ENCODE assay signal across 8 cellular contexts in genomic region chr2:231706731-231707624, GRCh38. TPM values are rescaled to one million over a fixed set of nuclear protein-coding genes. Genes with fewer than 3 reads are reported as not detected.
DNase-seq lines count a peak whose midpoint lies in the region; ATAC-seq and TF ChIP-seq lines count a peak whose summit lies in the region.

No MANE protein-coding gene starts in this region.

- peak overlapping the region; percentile 95 to 98 (median 97) for H3K4me3 Mint-ChIP-seq in CD4-positive, alpha-beta memory T cell
- H3K4me3 Mint-ChIP-seq in activated CD4-positive, alpha-beta memory T cell treated with anti-CD3 and anti-CD28 coated beads, Interleukin-2, amount 10 ng/mL, durations not matched to agents 7 days and 5 days = peak overlapping the region; percentile 91

- POLR2A ChIA-PET in CD4-positive, alpha-beta memory T cell (lab: Charles Lee; ENCODE audit: partially characterized antibody) = interaction anchor here (0.7 to 11.2 kb wide), 24 partner anchors 8 to 842 kb away, joined by 3 to 265 read pairs (median 6); partner anchors contain the start of genes NCL and PDE6D
- POLR2A ChIA-PET in activated CD4-positive, alpha-beta memory T cell treated with anti-CD3 and anti-CD28 coated beads, Interleukin-2, amount 10 ng/mL, durations not matched to agents 7 days and 5 days (lab: Charles Lee) = interaction anchor here (0.5 to 6.3 kb wide), 20 partner anchors 8 to 821 kb away, joined by 3 to 141 read pairs (median 4); partner anchors contain the start of genes COPS7B, NCL and PDE6D

- no peaks in the 10 kb centered on the region for H3K9me3 ChIP-seq in CD4-positive, alpha-beta memory T cell (ENCODE audit: control insufficient read depth in 1 of 2, low read length in 2 of 2)
- H3K9me3 ChIP-seq in lower lobe of right lung = no peaks in the 10 kb centered on the region

- no peaks in the 10 kb centered on the region for H3K27me3 ChIP-seq in CD4-positive, alpha-beta memory T cell (ENCODE audit: insufficient read depth, low read length)
- H3K27me3 ChIP-seq in lower lobe of right lung (ENCODE audit: low read depth) = no peaks in the 10 kb centered on the region

- intact Hi-C loops in CD4-positive, alpha-beta memory T cell (cut with micrococcal nuclease) = loop anchor here (1.0 kb wide), 4 partner anchors 7 to 193 kb away; partner anchors contain the start of gene PDE6D
- intact Hi-C loops in lower lobe of right lung (cut with DNase I) = no loop called here

- DNase-seq in CD4-positive, alpha-beta memory T cell = peak; percentile 97 to 98 (median 98)
- peak; percentile 97 for DNase-seq in NCI-H774 (lab: John Stamatoyannopoulos, UW)
- DNase-seq in activated CD4-positive, alpha-beta memory T cell treated with anti-CD3 and anti-CD28 coated beads, Interleukin-2, amount 10 ng/mL, durations not matched to agents 7 days and 5 days = peak; percentile 97
- DNase-seq in ecto neural progenitor cell (ENCODE audit: low spot score) = peak; percentile 98
- peak; percentile 98 for DNase-seq in lower lobe of right lung
- DNase-seq in stimulated activated CD4-positive, alpha-beta T cell treated with anti-CD3 and anti-CD28 coated beads, TNF-alpha, amount 100 ng/mL, for 24 hours (ENCODE audit: low read depth in 3 of 3) = peak; percentile 95 to 97 (median 96)

- peaks cover 28% of the 10 kb centered on the region for H3K4me1 ChIP-seq in CD4-positive, alpha-beta memory T cell (ENCODE audit: insufficient read depth, low read length)
- peaks cover 23% of the 10 kb centered on the region for H3K4me1 ChIP-seq in lower lobe of right lung

- TF ChIP-seq CTCF in lower lobe of right lung (IDR thresholded peaks at IDR 0.05) = peak; percentile 85

- ATAC-seq in GM19397 (IDR thresholded peaks at IDR 0.05; ENCODE audit: unreplicated experiment) (peak; percentile 28), HG03571 (IDR thresholded peaks at IDR 0.05; ENCODE audit: unreplicated experiment) (peak; percentile 38), lower lobe of right lung (peak; percentile 75 to 78)

- H3K4me1 Mint-ChIP-seq in CD4-positive, alpha-beta memory T cell = peaks cover 10 to 54% (median 18%) of the 10 kb centered on the region in 4 donors
- H3K4me1 Mint-ChIP-seq in activated CD4-positive, alpha-beta memory T cell treated with anti-CD3 and anti-CD28 coated beads, Interleukin-2, amount 10 ng/mL, durations not matched to agents 7 days and 5 days = peaks cover 20% of the 10 kb centered on the region

- CTCF ChIA-PET in CD4-positive, alpha-beta memory T cell (lab: Charles Lee; ENCODE audit: partially characterized antibody) = interaction anchor here (0.9 to 9.9 kb wide), 18 partner anchors 8 to 105 kb away, joined by 3 to 109 read pairs (median 5); no protein-coding TSS in a partner anchor
- CTCF ChIA-PET in activated CD4-positive, alpha-beta memory T cell treated with anti-CD3 and anti-CD28 coated beads, Interleukin-2, amount 10 ng/mL, durations not matched to agents 7 days and 5 days (lab: Charles Lee) = interaction anchor here (0.7 to 12.1 kb wide), 22 partner anchors 8 to 243 kb away, joined by 3 to 125 read pairs (median 5); partner anchors contain the start of genes COPS7B, NCL and PDE6D

- peak overlapping the region; percentile 100 for H3K27ac ChIP-seq in CD4-positive, alpha-beta memory T cell (ENCODE audit: low read depth, low read length)
- H3K27ac ChIP-seq in lower lobe of right lung = peak overlapping the region; percentile 100

- H3K27ac Mint-ChIP-seq in CD4-positive, alpha-beta memory T cell = peak overlapping the region; percentile 100
- peak overlapping the region; percentile 100 for H3K27ac Mint-ChIP-seq in activated CD4-positive, alpha-beta memory T cell treated with anti-CD3 and anti-CD28 coated beads, Interleukin-2, amount 10 ng/mL, durations not matched to agents 7 days and 5 days

- peaks cover 12 to 35% of the 10 kb centered on the region in 2 donors for H3K36me3 Mint-ChIP-seq in CD4-positive, alpha-beta memory T cell
- peaks cover 39% of the 10 kb centered on the region for H3K36me3 Mint-ChIP-seq in activated CD4-positive, alpha-beta memory T cell treated with anti-CD3 and anti-CD28 coated beads, Interleukin-2, amount 10 ng/mL, durations not matched to agents 7 days and 5 days (ENCODE audit: low read depth)

- peaks cover 0 to 6% of the 10 kb centered on the region in 2 donors for H3K27me3 Mint-ChIP-seq in CD4-positive, alpha-beta memory T cell
- no peaks in the 10 kb centered on the region for H3K27me3 Mint-ChIP-seq in activated CD4-positive, alpha-beta memory T cell treated with anti-CD3 and anti-CD28 coated beads, Interleukin-2, amount 10 ng/mL, durations not matched to agents 7 days and 5 days

- peak overlapping the region; percentile 90 to 96 for H3K4me3 ChIP-seq in CD4-positive, alpha-beta memory T cell (ENCODE audit: low read length in 2 of 2)
- peak overlapping the region; percentile 99 for H3K4me3 ChIP-seq in lower lobe of right lung

- peaks cover 0 to 16% (median 0%) of the 10 kb centered on the region in 8 donors for H3K9me3 Mint-ChIP-seq in CD4-positive, alpha-beta memory T cell
- H3K9me3 Mint-ChIP-seq in activated CD4-positive, alpha-beta memory T cell treated with anti-CD3 and anti-CD28 coated beads, Interleukin-2, amount 10 ng/mL, durations not matched to agents 7 days and 5 days = no peaks in the 10 kb centered on the region

- H3K36me3 ChIP-seq in CD4-positive, alpha-beta memory T cell (ENCODE audit: insufficient read depth, low read length) = peaks cover 6% of the 10 kb centered on the region
- peaks cover 8% of the 10 kb centered on the region for H3K36me3 ChIP-seq in lower lobe of right lung

RNA-seq across cellular contexts. Expression of gene PTMA, which starts 1.3 kb away (rescaled TPM):
- total RNA-seq in CD4-positive, alpha-beta memory T cell = 1,000 to 10,000 TPM in 1 of 2 experiments, 100 to 1,000 TPM in 1; 974 to 1,069 TPM
- polyA plus RNA-seq in CD4-positive, alpha-beta memory T cell = 1,000 to 10,000 TPM; 1,347 to 1,836 TPM
- 1,000 to 10,000 TPM; 1,300 to 1,326 TPM for total RNA-seq in activated CD4-positive, alpha-beta memory T cell treated with anti-CD3 and anti-CD28 coated beads, Interleukin-2, amount 10 ng/mL, durations not matched to agents 7 days and 5 days
- 729 TPM for total RNA-seq in lower lobe of right lung

Comparison
In these comparisons a context has a peak if more than half of its experiments do, and no peak if none do; other contexts are left out.
1. Peak in every context shown above with its lines: DNase-seq, ATAC-seq, H3K4me3 ChIP-seq and H3K27ac ChIP-seq.